In the genomic region with DNA sequence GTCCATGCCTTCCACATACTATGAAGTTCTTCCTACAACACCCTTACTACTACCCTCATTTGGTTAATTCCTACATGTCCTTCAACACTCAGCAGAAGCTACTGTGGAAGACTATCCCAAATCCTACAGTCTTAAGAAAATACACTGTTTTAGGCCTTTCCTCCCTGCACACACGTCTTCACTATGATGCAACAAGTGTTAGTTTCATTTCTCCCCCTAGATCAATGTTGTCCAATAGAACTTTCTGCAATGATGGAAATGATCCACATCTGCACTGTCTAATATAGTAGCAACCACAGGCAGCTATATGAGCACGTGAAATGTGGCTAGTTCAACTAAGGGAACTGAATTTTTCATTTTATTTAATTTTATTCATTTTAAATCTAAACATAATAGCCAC, we compare ENCODE assay signal across 16 cellular contexts.
"Had no signal": no experiment of that assay in that cellular context is flagged by ENCODE, and none has a peak within 500 bp of the region (broad histone marks: within the 10 kb centered on the region; RNA-seq: fewer than 3 reads in every experiment).

No MANE protein-coding gene starts in this region.

- H3K9me3 ChIP-seq: mucosa of descending colon, prostate gland had no signal

- H3K36me3 Mint-ChIP-seq: activated naive CD4-positive, alpha-beta T cell treated with anti-CD3 and anti-CD28 coated beads, Interleukin-2, amount 50 U/mL, for 72 hours; brain; naive thymus-derived CD8-positive, alpha-beta T cell had no signal

- H3K9me3 Mint-ChIP-seq: activated naive CD4-positive, alpha-beta T cell treated with anti-CD3 and anti-CD28 coated beads, Interleukin-2, amount 50 U/mL, for 72 hours; brain; endodermal cell; naive thymus-derived CD8-positive, alpha-beta T cell; stimulated activated naive CD8-positive, alpha-beta T cell treated with anti-CD3 and anti-CD28 coated beads, Interleukin-15, Interleukin-2, amounts not matched to agents 100 ng/mL and 50 ng/mL, for 24 hours had no signal

- DNase-seq: activated CD4-positive, alpha-beta T cell treated with anti-CD3 and anti-CD28 coated beads, Interleukin-2, amount 50 U/mL, for 4 hours; activated CD4-positive, CD25-positive, alpha-beta regulatory T cell treated with anti-CD3 and anti-CD28 coated beads, Interleukin-2, amount 50 U/mL, for 72 hours; activated effector memory CD4-positive, alpha-beta T cell treated with Interleukin-2 at 50 U/mL for 16 hours; activated T-cell treated with anti-CD3 and anti-CD28 coated beads, Interleukin-2, amount 50 U/mL, for 1 hour; amygdala; dermis blood vessel endothelial cell; endodermal cell; mammary epithelial cell; mucosa of descending colon; naive thymus-derived CD8-positive, alpha-beta T cell; nucleus accumbens; stimulated activated CD4-positive, alpha-beta T cell treated with anti-CD3 and anti-CD28 coated beads, Interleukin-4, amount 100 ng/mL, for 24 hours had no signal

- H3K27ac ChIP-seq: prostate gland had no signal

- H3K36me3 ChIP-seq: prostate gland had no signal

- ATAC-seq: activated naive CD4-positive, alpha-beta T cell treated with anti-CD3 and anti-CD28 coated beads, Interleukin-2, amount 50 U/mL, for 72 hours; mucosa of descending colon; naive thymus-derived CD8-positive, alpha-beta T cell had no signal

- H3K27ac Mint-ChIP-seq: activated naive CD4-positive, alpha-beta T cell treated with anti-CD3 and anti-CD28 coated beads, Interleukin-2, amount 50 U/mL, for 72 hours; brain; endodermal cell; naive thymus-derived CD8-positive, alpha-beta T cell; stimulated activated naive CD8-positive, alpha-beta T cell treated with anti-CD3 and anti-CD28 coated beads, Interleukin-15, Interleukin-2, amounts not matched to agents 100 ng/mL and 50 ng/mL, for 24 hours had no signal

- H3K4me3 ChIP-seq: mucosa of descending colon, prostate gland had no signal

- H3K4me1 Mint-ChIP-seq: naive thymus-derived CD8-positive, alpha-beta T cell had no signal

- H3K27me3 Mint-ChIP-seq: stimulated activated naive CD8-positive, alpha-beta T cell treated with anti-CD3 and anti-CD28 coated beads, Interleukin-15, Interleukin-2, amounts not matched to agents 100 ng/mL and 50 ng/mL, for 24 hours had no signal

- H3K4me3 Mint-ChIP-seq: brain; endodermal cell; naive thymus-derived CD8-positive, alpha-beta T cell; stimulated activated naive CD8-positive, alpha-beta T cell treated with anti-CD3 and anti-CD28 coated beads, Interleukin-15, Interleukin-2, amounts not matched to agents 100 ng/mL and 50 ng/mL, for 24 hours had no signal

- H3K4me1 ChIP-seq: prostate gland had no signal
